34 cellular contexts compared by ENCODE assay signal in the genomic region with DNA sequence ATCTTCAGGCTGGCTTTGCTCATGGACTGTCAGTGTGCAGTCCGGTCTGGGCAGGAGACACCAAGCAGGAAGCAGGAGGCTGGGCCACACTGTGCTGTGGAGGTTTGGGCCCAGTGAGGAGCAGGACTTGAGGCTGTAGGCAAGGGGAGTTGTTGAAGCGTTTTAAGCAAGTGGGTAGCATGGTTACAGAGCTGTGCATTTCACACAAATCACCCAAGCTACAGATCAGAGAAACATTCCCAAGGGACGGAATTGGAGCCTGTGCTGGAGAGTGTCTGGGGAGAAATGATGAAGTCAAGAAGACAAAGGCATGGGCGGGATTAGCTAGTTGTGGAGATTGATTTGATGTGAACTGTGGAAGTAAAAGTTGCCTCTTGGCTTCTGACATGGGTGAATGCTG.
DNase-seq lines count a peak whose midpoint lies in the region; TF ChIP-seq lines count a peak whose summit lies in the region.
"Had no signal": no experiment of that assay in that cellular context is flagged by ENCODE, and none has a peak within 500 bp of the region (broad histone marks: within the 10 kb centered on the region; RNA-seq: fewer than 3 reads in every experiment).

No MANE protein-coding gene starts in this region.

- H3K27ac ChIP-seq in SJCRH30: no peak overlapping the region
- H3K27ac ChIP-seq: A549, neutrophil, PC-9, stomach, thyroid gland had no signal

- H3K27me3 ChIP-seq in SJCRH30: no peaks in the 10 kb centered on the region
- H3K27me3 ChIP-seq: neutrophil, thyroid gland had no signal

- H3K9me3 Mint-ChIP-seq in chondrocyte (ENCODE audit: low read depth) (no peaks in the 10 kb centered on the region), nephron progenitor cell (no peaks in the 10 kb centered on the region)
- H3K9me3 Mint-ChIP-seq: CD8-positive, alpha-beta memory T cell; mesothelial cell of epicardium; naive B cell; T-helper 1 cell treated with Interleukin-12 subunit alpha and Interleukin-12 subunit beta and Interleukin-4 antibody, amounts not matched to agents 30 μg/mL and 1 μg/mL, for 36 hours had no signal

- no peaks in the 10 kb centered on the region for H3K9me3 ChIP-seq in SJCRH30 (replicated peaks)
- H3K9me3 ChIP-seq: A549, neutrophil, stomach, thyroid gland had no signal

- DNase-seq in activated effector memory CD4-positive, alpha-beta T cell treated with anti-CD3 and anti-CD28 coated beads, Interleukin-2, amount 50 U/mL, for 16 hours: peak; percentile 46
- no peak for DNase-seq in activated effector memory CD4-positive, alpha-beta T cell treated with Interleukin-2 at 50 U/mL for 16 hours
- DNase-seq in NCI-H1436 treated with DMSO at 0.1 percent for 48 hours (lab: John Stamatoyannopoulos, UW): peak; percentile 43
- peak; percentile 38 for DNase-seq in chondrocyte (ENCODE audit: low spot score)
- no peak for DNase-seq in nephron progenitor cell
- no peak for DNase-seq in SJCRH30
- no peak for DNase-seq in DMS 273 (lab: John Stamatoyannopoulos, UW; ENCODE audit: unreplicated experiment)
- no peak for DNase-seq in CD1c-positive myeloid dendritic cell (ENCODE audit: extremely low spot score)
- DNase-seq: activated CD4-positive, alpha-beta T cell treated with anti-CD3 and anti-CD28 coated beads, Interleukin-2, amount 50 U/mL, for 4 hours; activated CD4-positive, CD25-positive, alpha-beta regulatory T cell; activated naive CD4-positive, alpha-beta T cell treated with anti-CD3 and anti-CD28 coated beads, Interleukin-2, amount 50 U/mL, for 16 hours; AML-193; amygdala; CD8-positive, alpha-beta memory T cell; effector memory CD4-positive, alpha-beta T cell; EL; erythroblast; glutamatergic neuron; left ventricle myocardium superior; MM.1S; naive B cell; NCI-H1105 treated with DMSO at 0.1 percent for 48 hours; NCI-H2029 treated with DMSO at 0.1 percent for 48 hours; PC-9; right cardiac atrium; stimulated activated CD4-positive, alpha-beta T cell treated with anti-CD3 and anti-CD28 coated beads, Interleukin-1b, Interleukin-23, amount 100 ng/mL, for 48 hours; stimulated activated CD8-positive, alpha-beta memory T cell treated with anti-CD3 and anti-CD28 coated beads, Interleukin-4, amount 100 ng/mL, for 48 hours; stomach; thyroid gland had no signal

- no peaks in the 10 kb centered on the region for H3K36me3 Mint-ChIP-seq in chondrocyte (ENCODE audit: low read depth)
- no peaks in the 10 kb centered on the region for H3K36me3 Mint-ChIP-seq in nephron progenitor cell (ENCODE audit: low read depth)
- H3K36me3 Mint-ChIP-seq: mesothelial cell of epicardium, naive B cell had no signal

- no peak for TF ChIP-seq CTCF in chondrocyte (IDR thresholded peaks at IDR 0.05)
- no peak for TF ChIP-seq CTCF in nephron progenitor cell (IDR thresholded peaks at IDR 0.05)

- no peak overlapping the region for H3K4me3 ChIP-seq in SJCRH30
- H3K4me3 ChIP-seq: A549, PC-9, smooth muscle cell, stomach, thyroid gland had no signal

- 0 out of 2 replicates have a peak, but pooled peaks cover 2% of the 10 kb centered on the region for H3K36me3 ChIP-seq in SJCRH30
- H3K36me3 ChIP-seq: stomach, thyroid gland had no signal

- peaks cover 10% of the 10 kb centered on the region; the same call in 1 of the 2 replicates for H3K4me1 ChIP-seq in SJCRH30
- H3K4me1 ChIP-seq: A549, stomach, thyroid gland had no signal

- H3K4me1 Mint-ChIP-seq in chondrocyte (ENCODE audit: low read depth) (peaks cover 4% of the 10 kb centered on the region), nephron progenitor cell (peaks cover 43% of the 10 kb centered on the region)

- peaks cover 1% of the 10 kb centered on the region for H3K27me3 Mint-ChIP-seq in chondrocyte (ENCODE audit: low read depth)
- peaks cover 22% of the 10 kb centered on the region for H3K27me3 Mint-ChIP-seq in nephron progenitor cell (ENCODE audit: low read depth, poor library complexity)

- H3K4me3 Mint-ChIP-seq in chondrocyte (ENCODE audit: unreplicated experiment): no peak overlapping the region
- peak overlapping the region; percentile 18 for H3K4me3 Mint-ChIP-seq in nephron progenitor cell
- H3K4me3 Mint-ChIP-seq: CD8-positive, alpha-beta memory T cell; mesothelial cell of epicardium; naive B cell; T-helper 1 cell treated with Interleukin-12 subunit alpha and Interleukin-12 subunit beta and Interleukin-4 antibody, amounts not matched to agents 30 μg/mL and 1 μg/mL, for 36 hours had no signal

- no peak overlapping the region for H3K27ac Mint-ChIP-seq in chondrocyte (ENCODE audit: unreplicated experiment)
- peak overlapping the region; percentile 63 for H3K27ac Mint-ChIP-seq in nephron progenitor cell
- H3K27ac Mint-ChIP-seq: mesothelial cell of epicardium; T-helper 1 cell treated with Interleukin-12 subunit alpha and Interleukin-12 subunit beta and Interleukin-4 antibody, amounts not matched to agents 30 μg/mL and 1 μg/mL, for 36 hours had no signal

Comparison
In these comparisons a context has a peak if more than half of its experiments do, and no peak if none do; other contexts are left out.
1. DNase-seq: peak in activated effector memory CD4-positive, alpha-beta T cell treated with anti-CD3 and anti-CD28 coated beads, Interleukin-2, amount 50 U/mL, for 16 hours (single experiment), NCI-H1436 treated with DMSO at 0.1 percent for 48 hours (single experiment) and chondrocyte (single experiment); none in activated effector memory CD4-positive, alpha-beta T cell treated with Interleukin-2 at 50 U/mL for 16 hours (single experiment), nephron progenitor cell (single experiment), SJCRH30 (0 of 2), DMS 273 (single experiment) and CD1c-positive myeloid dendritic cell (single experiment).